Comparison of ENCODE assay signal across 1 cellular context in genomic region chr2:196926562-196927317, GRCh38.
TF ChIP-seq lines count a peak whose summit lies in the region.

PGAP1 (minus strand) TSS chr2:196926707; CDS start chr2:196926616, 91 bp downstream.

TF ChIP-seq in HepG2, 621 proteins besides CTCF, POLR2A, EP300 and RAD21 (continued from another document):
- 0 out of 2 replicates have a peak, but pooled peaks have one; percentile 45 for TF ChIP-seq ZBTB25 (CRISPR knock-in tag; IDR thresholded peaks at IDR 0.05)
- peak; percentile 82; the same call in 1 of the 2 replicates for TF ChIP-seq EEA1 (CRISPR knock-in tag; IDR thresholded peaks at IDR 0.05; ENCODE audit: borderline replicate concordance)
- TF ChIP-seq PCBP2 (optimal IDR thresholded peaks at IDR 0.05; ENCODE audit: low read depth, low read length, poor library complexity, severe bottlenecking) = peak; percentile 75
- TF ChIP-seq TFDP2 (CRISPR knock-in tag; IDR thresholded peaks at IDR 0.05) = peak; percentile 86
- TF ChIP-seq HOXA7 (CRISPR knock-in tag; IDR thresholded peaks at IDR 0.05) = no peak
- no peak for TF ChIP-seq ZBTB46 (CRISPR knock-in tag; IDR thresholded peaks at IDR 0.05; ENCODE audit: borderline replicate concordance)
- TF ChIP-seq ZNF329 (CRISPR knock-in tag; IDR thresholded peaks at IDR 0.05; ENCODE audit: low read depth) = peak; percentile 54; the same call in 1 of the 2 replicates
- peak; percentile 8; the same call in 1 of the 2 replicates for TF ChIP-seq SOX5 (CRISPR knock-in tag; IDR thresholded peaks at IDR 0.05; ENCODE audit: borderline replicate concordance)
- TF ChIP-seq NFIC (IDR thresholded peaks at IDR 0.05; ENCODE audit: low read length) = no peak
- no peak for TF ChIP-seq ZNF383 (CRISPR knock-in tag; IDR thresholded peaks at IDR 0.05; ENCODE audit: borderline replicate concordance)
- TF ChIP-seq ZSCAN31 (CRISPR knock-in tag; IDR thresholded peaks at IDR 0.05; ENCODE audit: low read depth) = peak; percentile 23
- 0 out of 2 replicates have a peak, but pooled peaks have one; percentile 58 for TF ChIP-seq ATF6 (CRISPR knock-in tag; conservative IDR thresholded peaks at IDR 0.05)
- 0 out of 2 replicates have a peak, but pooled peaks have one; percentile 67 for TF ChIP-seq SMYD3 (CRISPR knock-in tag; IDR thresholded peaks at IDR 0.05)
- TF ChIP-seq NFE2L2 (IDR thresholded peaks at IDR 0.05; ENCODE audit: low read length) = no peak
- TF ChIP-seq TERF1 (CRISPR knock-in tag; IDR thresholded peaks at IDR 0.05) = no peak
- peak; percentile 89 for TF ChIP-seq SAFB2 (CRISPR knock-in tag; IDR thresholded peaks at IDR 0.05; ENCODE audit: borderline replicate concordance, low read depth)
- TF ChIP-seq KLF13 (CRISPR knock-in tag; IDR thresholded peaks at IDR 0.05) = no peak
- TF ChIP-seq HNRNPL (IDR thresholded peaks at IDR 0.05; ENCODE audit: low read depth, low read length) = no peak
- TF ChIP-seq ZNF263 (CRISPR knock-in tag; IDR thresholded peaks at IDR 0.05) = peak; percentile 78
- TF ChIP-seq SATB2 (CRISPR knock-in tag; IDR thresholded peaks at IDR 0.05) = no peak
- peak; percentile 95 for TF ChIP-seq PRDM15 (CRISPR knock-in tag; IDR thresholded peaks at IDR 0.05)
- 0 out of 2 replicates have a peak, but pooled peaks have one; percentile 82 for TF ChIP-seq ZNF276 (CRISPR knock-in tag; IDR thresholded peaks at IDR 0.05; ENCODE audit: low read depth)
- peak; percentile 40; the same call in 1 of the 2 replicates for TF ChIP-seq CBX5 (CRISPR knock-in tag; IDR thresholded peaks at IDR 0.05; ENCODE audit: borderline replicate concordance)
- TF ChIP-seq TARDBP (CRISPR knock-in tag; IDR thresholded peaks at IDR 0.05) = peak; percentile 90
- peak; percentile 60 for TF ChIP-seq ELF1 (CRISPR knock-in tag; IDR thresholded peaks at IDR 0.05)
